ENCODE assay signal across 12 cellular contexts in the genomic region with DNA sequence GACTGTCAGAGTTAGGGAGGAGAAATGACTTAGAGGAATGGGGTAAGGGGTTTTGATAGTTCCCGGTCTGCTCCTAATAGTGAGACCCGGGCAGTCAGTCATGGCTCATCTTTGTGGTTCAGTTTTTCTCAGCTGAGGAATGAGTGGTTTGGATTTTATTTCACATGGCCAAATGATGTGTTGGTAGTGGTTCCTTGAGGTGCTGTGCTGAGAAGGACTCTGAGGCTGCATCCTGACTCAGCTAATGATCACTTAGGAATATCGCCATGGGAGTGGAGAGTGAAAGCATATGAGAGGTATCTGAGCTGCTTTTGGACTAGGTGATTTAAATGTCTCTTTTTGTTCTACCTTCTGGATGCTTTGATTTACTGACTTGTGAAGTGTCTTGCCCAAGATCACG.
DNase-seq lines count a peak whose midpoint lies in the region; ATAC-seq and TF ChIP-seq lines count a peak whose summit lies in the region.
"Had no signal": no experiment of that assay in that cellular context is flagged by ENCODE, and none has a peak within 500 bp of the region (broad histone marks: within the 10 kb centered on the region; RNA-seq: fewer than 3 reads in every experiment).

No MANE protein-coding gene starts in this region.

- no peak overlapping the region for H3K23ac ChIP-seq in trophoblast cell (ENCODE audit: low read length)

- H3K9me2 ChIP-seq in Karpas-422 (replicated peaks; ENCODE audit: insufficient read depth, low read length): no peaks in the 10 kb centered on the region

- DNase-seq in AG10803 (ENCODE audit: low read depth) (peak; percentile 73), Karpas-422 (no peak), esophagus muscularis mucosa (ENCODE audit: extremely low spot score) (peak; percentile 66), trophoblast cell (no peak), DMS114 treated with DMSO at 0.1 percent for 48 hours (lab: John Stamatoyannopoulos, UW; ENCODE audit: unreplicated experiment) (no peak), T-helper 9 cell (no peak), DMS 273 (lab: John Stamatoyannopoulos, UW; ENCODE audit: unreplicated experiment) (no peak), left lobe of liver (ENCODE audit: low spot score) (no peak)
- DNase-seq: activated naive CD4-positive, alpha-beta T cell treated with anti-CD3 and anti-CD28 coated beads, Interleukin-2, amount 50 U/mL, for 16 hours; endodermal cell; T-helper 2 cell had no signal

- no peak overlapping the region for H2AK5ac ChIP-seq in trophoblast cell (ENCODE audit: low read length)

- H3K27me3 ChIP-seq in Karpas-422 (ENCODE audit: low read length) (no peaks in the 10 kb centered on the region), esophagus muscularis mucosa (no peaks in the 10 kb centered on the region), trophoblast cell (ENCODE audit: insufficient read depth, low read length) (no peaks in the 10 kb centered on the region)
- H3K27me3 ChIP-seq: cardiac muscle cell had no signal

- peak overlapping the region; percentile 98; the same call in 1 of the 2 replicates for H3K27ac ChIP-seq in Karpas-422 (ENCODE audit: low read length)
- peak overlapping the region; percentile 90 to 98 (median 94) for H3K27ac ChIP-seq in esophagus muscularis mucosa (replicated peaks in 1 of 4)
- H3K27ac ChIP-seq in trophoblast cell (ENCODE audit: low read depth, low read length): no peak overlapping the region
- H3K27ac ChIP-seq: cardiac muscle cell had no signal

- H3K36me3 ChIP-seq in Karpas-422 (ENCODE audit: insufficient read depth, low read length) (no peaks in the 10 kb centered on the region), esophagus muscularis mucosa (peaks cover 0 to 10% (median 2%) of the 10 kb centered on the region in 4 donors), trophoblast cell (ENCODE audit: control insufficient read depth in 1 of 2, insufficient read depth in 2 of 2, low read length in 2 of 2) (peaks cover 2 to 5% of the 10 kb centered on the region in 2 experiments)
- H3K36me3 ChIP-seq: cardiac muscle cell had no signal

- peaks cover 62% of the 10 kb centered on the region for H3K4me1 ChIP-seq in Karpas-422 (ENCODE audit: low read length)
- peaks cover 36 to 100% (median 97%) of the 10 kb centered on the region in 4 donors for H3K4me1 ChIP-seq in esophagus muscularis mucosa
- H3K4me1 ChIP-seq in trophoblast cell (ENCODE audit: control insufficient read depth in 1 of 2, insufficient read depth in 2 of 2, low read length in 2 of 2): no peaks in the 10 kb centered on the region

- H3K9me3 ChIP-seq in Karpas-422 (ENCODE audit: low read length) (no peaks in the 10 kb centered on the region), esophagus muscularis mucosa (no peaks in the 10 kb centered on the region), trophoblast cell (ENCODE audit: insufficient read depth, low read depth, low read length) (no peaks in the 10 kb centered on the region)

- H3K14ac ChIP-seq in trophoblast cell (ENCODE audit: low read length): no peak overlapping the region

- no peaks in the 10 kb centered on the region for H3K79me2 ChIP-seq in Karpas-422 (ENCODE audit: low read length)
- no peaks in the 10 kb centered on the region for H3K79me2 ChIP-seq in trophoblast cell (ENCODE audit: control insufficient read depth, insufficient read depth, low read length, poor library complexity)

- 74% methylated on average over 4 of the region's 4 CpGs for WGBS in esophagus muscularis mucosa
- no CpG with 5 or more reads among the region's 4 CpGs for WGBS in trophoblast cell (ENCODE audit: extremely low coverage, insufficient coverage, insufficient read length)

- no peak overlapping the region for H2AFZ ChIP-seq in Karpas-422 (ENCODE audit: low read length)
- H2AFZ ChIP-seq in trophoblast cell (ENCODE audit: insufficient read depth, low read length, poor library complexity): no peak overlapping the region

- H3K4me2 ChIP-seq in Karpas-422 (ENCODE audit: low read depth, low read length, poor library complexity, severe bottlenecking) (no peak overlapping the region), trophoblast cell (ENCODE audit: low read length) (no peak overlapping the region)

- H4K8ac ChIP-seq in trophoblast cell (ENCODE audit: low read depth, low read length): no peak overlapping the region

- no peak overlapping the region for H3K4me3 ChIP-seq in AG10803 (ENCODE audit: low read length)
- no peak overlapping the region for H3K4me3 ChIP-seq in Karpas-422 (ENCODE audit: low read length)
- no peak overlapping the region for H3K4me3 ChIP-seq in esophagus muscularis mucosa
- H3K4me3 ChIP-seq in trophoblast cell (ENCODE audit: low read depth, low read length): no peak overlapping the region
- H3K4me3 ChIP-seq: cardiac muscle cell had no signal

- H2BK120ac ChIP-seq in trophoblast cell (ENCODE audit: insufficient read depth, low read length, poor library complexity): no peak overlapping the region

- no peak for TF ChIP-seq CTCF in AG10803 (conservative IDR thresholded peaks at IDR 0.05; ENCODE audit: low read length)
- TF ChIP-seq CTCF in esophagus muscularis mucosa (IDR thresholded peaks at IDR 0.05): no peak

- H4K12ac ChIP-seq in trophoblast cell (ENCODE audit: low read depth, low read length): no peak overlapping the region

- H4K91ac ChIP-seq in trophoblast cell (ENCODE audit: low read depth, low read length): no peak overlapping the region

- no peak overlapping the region for H2BK12ac ChIP-seq in trophoblast cell (ENCODE audit: low read length)

- TF ChIP-seq EP300 in esophagus muscularis mucosa (IDR thresholded peaks at IDR 0.05): no peak

- H3K79me1 ChIP-seq in trophoblast cell (ENCODE audit: low read length): no peaks in the 10 kb centered on the region

- H3K4ac ChIP-seq in trophoblast cell (ENCODE audit: low read depth, low read length): peak overlapping the region; percentile 19

- no peaks in the 10 kb centered on the region for H4K20me1 ChIP-seq in Karpas-422 (ENCODE audit: insufficient read depth, low read depth, low read length)

- H3K9ac ChIP-seq in Karpas-422 (ENCODE audit: low read length): no peak overlapping the region
- no peak overlapping the region for H3K9ac ChIP-seq in trophoblast cell (ENCODE audit: low read length)

- H2BK5ac ChIP-seq in trophoblast cell (ENCODE audit: low read depth, low read length, poor library complexity): no peak overlapping the region

- H3K18ac ChIP-seq in trophoblast cell (ENCODE audit: low read length): no peak overlapping the region

- ATAC-seq in left lobe of liver: no peak

- intact Hi-C loops in esophagus muscularis mucosa (cut with DNase I): no loop called here

- TF ChIP-seq POLR2A in esophagus muscularis mucosa (IDR thresholded peaks at IDR 0.05; ENCODE audit: low read depth): no peak

Comparison
In these comparisons a context has a peak if more than half of its experiments do, and no peak if none do; other contexts are left out.
1. DNase-seq: peak in AG10803 (single experiment) and esophagus muscularis mucosa (single experiment); none in Karpas-422 (single experiment), trophoblast cell (0 of 2), DMS114 treated with DMSO at 0.1 percent for 48 hours (single experiment), T-helper 9 cell (single experiment), DMS 273 (single experiment) and left lobe of liver (single experiment).